ENCODE assay signal across 8 cellular contexts in genomic region chr16:15649727-15650018, GRCh38. TPM values are rescaled to one million over a fixed set of nuclear protein-coding genes. Genes with fewer than 3 reads are reported as not detected.
DNase-seq lines count a peak whose midpoint lies in the region; ATAC-seq and TF ChIP-seq lines count a peak whose summit lies in the region.

No MANE protein-coding gene starts in this region.

- H3K27me3 ChIP-seq in A673 (replicated peaks; ENCODE audit: insufficient read depth, low read depth, low read length, poor library complexity) (no peaks in the 10 kb centered on the region), breast epithelium (no peaks in the 10 kb centered on the region)

- peak; percentile 16 for DNase-seq in A673 (ENCODE audit: low spot score)
- no peak for DNase-seq in breast epithelium (ENCODE audit: low spot score in 2 of 2)
- DNase-seq in mucosa of descending colon: no peak
- DNase-seq in epidermal melanocyte (ENCODE audit: insufficient read length, low spot score): no peak
- no peak for DNase-seq in NCI-H82 treated with DMSO at 0.1 percent for 48 hours (lab: John Stamatoyannopoulos, UW; ENCODE audit: unreplicated experiment)
- DNase-seq in activated CD8-positive, alpha-beta memory T cell treated with anti-CD3 and anti-CD28 coated beads, Interleukin-2, amount 50 U/mL, for 48 hours: no peak

- no peaks in the 10 kb centered on the region for H3K9me3 ChIP-seq in A673 (ENCODE audit: low read depth, low read length, poor library complexity, severe bottlenecking)
- H3K9me3 ChIP-seq in breast epithelium: no peaks in the 10 kb centered on the region
- no peaks in the 10 kb centered on the region for H3K9me3 ChIP-seq in mucosa of descending colon

- CTCF ChIA-PET in A673 (lab: Charles Lee): no interaction called here

- peaks cover 13% of the 10 kb centered on the region for H3K4me1 ChIP-seq in A673 (ENCODE audit: insufficient read depth, low read length, poor library complexity, severe bottlenecking)
- H3K4me1 ChIP-seq in breast epithelium: peaks cover 0 to 3% of the 10 kb centered on the region in 2 donors
- H3K4me1 ChIP-seq in mucosa of descending colon (ENCODE audit: low read depth): peaks cover 20% of the 10 kb centered on the region

- H3K36me3 ChIP-seq in A673 (ENCODE audit: insufficient read depth, low read length, poor library complexity, severe bottlenecking): no peaks in the 10 kb centered on the region
- H3K36me3 ChIP-seq in breast epithelium: no peaks in the 10 kb centered on the region
- H3K36me3 ChIP-seq in mucosa of descending colon (ENCODE audit: low read depth): no peaks in the 10 kb centered on the region

- POLR2A ChIA-PET in A673 (lab: Charles Lee; ENCODE audit: low non-redundant PET): no interaction called here

- H3K27ac ChIP-seq in A673 (ENCODE audit: low read depth, low read length, poor library complexity, severe bottlenecking): peak overlapping the region; percentile 87
- H3K27ac ChIP-seq in breast epithelium: peak overlapping the region; percentile 92 to 96

- H3K4me3 ChIP-seq in A673 (ENCODE audit: low read depth, low read length, poor library complexity, severe bottlenecking): peak overlapping the region; percentile 93
- H3K4me3 ChIP-seq in breast epithelium: peak overlapping the region; percentile 73 to 94 (median 80)
- H3K4me3 ChIP-seq in mucosa of descending colon: peak overlapping the region; percentile 87

- BruUV-seq in A673 (replicated peaks; lab: Mats Ljungman, UMichigan): no TSS peak

- no peak for TF ChIP-seq POLR2A in breast epithelium (IDR thresholded peaks at IDR 0.05)

- peak; percentile 2 for ATAC-seq in HG03064 (IDR thresholded peaks at IDR 0.05; ENCODE audit: low read depth, unreplicated experiment)
- ATAC-seq in mucosa of descending colon: no peak
- ATAC-seq in HG03196 (IDR thresholded peaks at IDR 0.05; ENCODE audit: unreplicated experiment): no peak

- intact Hi-C loops in A673 (cut with micrococcal nuclease; ENCODE audit: unreplicated experiment): no loop called here
- intact Hi-C loops in breast epithelium (cut with DNase I; ENCODE audit: low total_unique reads): no loop called here
- intact Hi-C loops in mucosa of descending colon (cut with DNase I, micrococcal nuclease): no loop called here

- no peak for TF ChIP-seq CTCF in A673 (conservative IDR thresholded peaks at IDR 0.05; ENCODE audit: low read depth, low read length)
- TF ChIP-seq CTCF in breast epithelium (IDR thresholded peaks at IDR 0.05): no peak
- TF ChIP-seq CTCF in mucosa of descending colon (IDR thresholded peaks at IDR 0.05): no peak

RNA-seq across cellular contexts. Expression of gene NDE1, which starts 0.4 kb away (rescaled TPM):
- total RNA-seq in A673 (2021) (78.1 and 79.6 TPM in 2 replicates), breast epithelium (10 to 100 TPM; 19.0 to 34.7 (median 34.1) TPM), mucosa of descending colon (10 to 100 TPM; 27.2 to 46.6 (median 33.9) TPM)

RNA-seq across cellular contexts. Expression of gene MARF1, which starts 6.7 kb away (rescaled TPM):
- 71.6 and 75.9 TPM in 2 replicates for total RNA-seq in A673 (2021)
- 10 to 100 TPM; 42.9 to 49.3 (median 47.5) TPM for total RNA-seq in breast epithelium
- total RNA-seq in mucosa of descending colon: 100 to 1,000 TPM in 1 of 3 donors, 10 to 100 TPM in 2; 60.1 to 162 (median 90.9) TPM
